Comparison of ENCODE assay signal across 9 cellular contexts in genomic region chr10:49114718-49115014, GRCh38. TPM values are rescaled to one million over a fixed set of nuclear protein-coding genes. Genes with fewer than 3 reads are reported as not detected.
DNase-seq lines count a peak whose midpoint lies in the region; ATAC-seq and TF ChIP-seq lines count a peak whose summit lies in the region.
"Had no signal": no experiment of that assay in that cellular context is flagged by ENCODE, and none has a peak within 500 bp of the region (broad histone marks: within the 10 kb centered on the region; RNA-seq: fewer than 3 reads in every experiment).

No MANE protein-coding gene starts in this region.

- TF ChIP-seq CTCF in IMR-90 (conservative IDR thresholded peaks at IDR 0.05; ENCODE audit: low read depth, low read length), result no peak
- no peak for TF ChIP-seq CTCF in GM13977 (IDR thresholded peaks at IDR 0.05; ENCODE audit: extremely low read depth, insufficient read depth, missing control alignments)

- H3K36me3 Mint-ChIP-seq in stimulated activated naive B cell treated with anti-CD40 and anti-IgM and Interleukin-4, amounts not matched to agents 10 μg/mL and 1 μg/mL and 100 μg/mL, for 72 hours, result peaks cover 0 to 2% of the 10 kb centered on the region in 2 donors
- H3K36me3 Mint-ChIP-seq: activated naive CD4-positive, alpha-beta T cell treated with anti-CD3 and anti-CD28 coated beads, Interleukin-2, amount 50 U/mL, for 72 hours had no signal

- peaks cover 21% of the 10 kb centered on the region; the same call in 1 of the 2 replicates for H3K4me1 ChIP-seq in IMR-90 (ENCODE audit: control insufficient read depth, insufficient read depth, low read length)

- H3K23ac ChIP-seq in IMR-90 (ENCODE audit: low read depth, low read length), result peak overlapping the region; percentile 98

- no peaks in the 10 kb centered on the region for H3K4me1 Mint-ChIP-seq in stimulated activated naive B cell treated with anti-CD40 and anti-IgM and Interleukin-4, amounts not matched to agents 10 μg/mL and 1 μg/mL and 100 μg/mL, for 72 hours

- peak overlapping the region; percentile 98 for H3K14ac ChIP-seq in IMR-90 (replicated peaks; ENCODE audit: low read depth, low read length)

- DNase-seq in IMR-90, result no peak
- peak in 3 of 61 donors; percentile 19 to 51 (median 48) for DNase-seq in caudate nucleus (lab: John Stamatoyannopoulos, UW)
- no peak for DNase-seq in stimulated activated naive B cell treated with anti-CD40 and anti-IgM and Interleukin-4, amounts not matched to agents 10 μg/mL and 1 μg/mL and 100 μg/mL, for 72 hours
- no peak for DNase-seq in stimulated activated CD8-positive, alpha-beta memory T cell treated with anti-CD3 and anti-CD28 coated beads, Interleukin-4, amount 100 ng/mL, for 48 hours
- DNase-seq in inferior parietal cortex (ENCODE audit: extremely low spot score), result no peak
- no peak for DNase-seq in posterior vena cava (ENCODE audit: low spot score)
- DNase-seq in GM13977 (ENCODE audit: low spot score), result no peak

- H4K8ac ChIP-seq in IMR-90 (ENCODE audit: low read depth in 2 of 2, low read length in 2 of 2), result peak overlapping the region; percentile 57 to 94; a peak in 3 of 4 replicates

- peak overlapping the region; percentile 62 for H2AK5ac ChIP-seq in IMR-90 (ENCODE audit: low read depth, low read length)

- peaks cover 9 to 29% of the 10 kb centered on the region in 2 donors for H3K27me3 Mint-ChIP-seq in stimulated activated naive B cell treated with anti-CD40 and anti-IgM and Interleukin-4, amounts not matched to agents 10 μg/mL and 1 μg/mL and 100 μg/mL, for 72 hours

- peak overlapping the region; percentile 89 for H2BK120ac ChIP-seq in IMR-90 (ENCODE audit: low read depth, low read length)

- peak overlapping the region; percentile 66 for H3K4me3 ChIP-seq in IMR-90 (ENCODE audit: insufficient read depth, low read depth, low read length)

- 80% methylated on average over 1 of the region's 9 CpGs; no CpG with 5 or more reads in 1 of the 2 experiments for WGBS in IMR-90 (ENCODE audit: extremely low coverage in 2 of 2, insufficient read length in 1 of 2), 2 experiments

- peaks cover 6% of the 10 kb centered on the region; the same call in 1 of the 2 replicates for H4K20me1 ChIP-seq in IMR-90 (ENCODE audit: insufficient read depth, low read length)

- peak overlapping the region; percentile 96 for H3K9ac ChIP-seq in IMR-90 (ENCODE audit: low read depth, low read length)

- H2BK15ac ChIP-seq in IMR-90 (ENCODE audit: low read depth, low read length), result peak overlapping the region; percentile 96; the same call in 1 of the 3 replicates

- H3K27ac ChIP-seq in IMR-90 (ENCODE audit: insufficient read depth, low read length), result peak overlapping the region; percentile 86
- H3K27ac ChIP-seq in caudate nucleus (ENCODE audit: low read depth, low read length), result peak overlapping the region; percentile 46
- H3K27ac ChIP-seq in layer of hippocampus (ENCODE audit: low read depth, low read length), result peak overlapping the region; percentile 74

- peak overlapping the region; percentile 67 for H2BK5ac ChIP-seq in IMR-90 (ENCODE audit: low read depth, low read length, poor library complexity, severe bottlenecking)

- H3K9me1 ChIP-seq in IMR-90 (ENCODE audit: insufficient read depth, low read length), result peaks cover 4% of the 10 kb centered on the region; the same call in 1 of the 2 replicates

- dilution Hi-C loops in IMR-90 (cut with HindIII; ENCODE audit: low sequenced_read_pairs, unreplicated experiment), result no loop called here

- H3K27me3 ChIP-seq in IMR-90 (ENCODE audit: control insufficient read depth, insufficient read depth, low read length) (no peaks in the 10 kb centered on the region; the same call in 1 of the 2 replicates), layer of hippocampus (ENCODE audit: control insufficient read depth, insufficient read depth, low read length) (no peaks in the 10 kb centered on the region)

- H3K9me3 Mint-ChIP-seq in stimulated activated naive B cell treated with anti-CD40 and anti-IgM and Interleukin-4, amounts not matched to agents 10 μg/mL and 1 μg/mL and 100 μg/mL, for 72 hours, result no peaks in the 10 kb centered on the region
- H3K9me3 Mint-ChIP-seq: activated naive CD4-positive, alpha-beta T cell treated with anti-CD3 and anti-CD28 coated beads, Interleukin-2, amount 50 U/mL, for 72 hours had no signal

- peak overlapping the region; percentile 82; the same call in 1 of the 2 replicates for H3K18ac ChIP-seq in IMR-90 (ENCODE audit: low read depth, low read length)

- H3K56ac ChIP-seq in IMR-90 (ENCODE audit: extremely low read depth, insufficient read depth, low read length), result peak overlapping the region; percentile 92

- peak overlapping the region; percentile 84 for H4K91ac ChIP-seq in IMR-90 (ENCODE audit: insufficient read depth, low read depth, low read length)

- ATAC-seq in IMR-90 (ENCODE audit: low read depth), result peak; percentile 27
- no peak for ATAC-seq in stimulated activated naive B cell treated with anti-CD40 and anti-IgM and Interleukin-4, amounts not matched to agents 10 μg/mL and 1 μg/mL and 100 μg/mL, for 72 hours (replicated peaks)

- no peaks in the 10 kb centered on the region for H3K9me3 ChIP-seq in IMR-90 (ENCODE audit: control insufficient read depth, insufficient read depth, low read length)

- no peak for TF ChIP-seq RAD21 in IMR-90 (IDR thresholded peaks at IDR 0.05; ENCODE audit: low read length)

- BruUV-seq in IMR-90 (replicated peaks; lab: Mats Ljungman, UMichigan), result no TSS peak

- H2AK9ac ChIP-seq in IMR-90 (replicated peaks; ENCODE audit: low read depth, low read length, poor library complexity), result peak overlapping the region; percentile 83

- no peak overlapping the region for H3K27ac Mint-ChIP-seq in stimulated activated naive B cell treated with anti-CD40 and anti-IgM and Interleukin-4, amounts not matched to agents 10 μg/mL and 1 μg/mL and 100 μg/mL, for 72 hours
- H3K27ac Mint-ChIP-seq: activated naive CD4-positive, alpha-beta T cell treated with anti-CD3 and anti-CD28 coated beads, Interleukin-2, amount 50 U/mL, for 72 hours had no signal

- peak overlapping the region; percentile 64 to 73 for H3K4me3 Mint-ChIP-seq in stimulated activated naive B cell treated with anti-CD40 and anti-IgM and Interleukin-4, amounts not matched to agents 10 μg/mL and 1 μg/mL and 100 μg/mL, for 72 hours

- H3K79me1 ChIP-seq in IMR-90 (ENCODE audit: low read depth in 1 of 2, low read length in 2 of 2), result peaks cover 0 to 45% of the 10 kb centered on the region in 2 experiments; a peak in 3 of 4 replicates

- peak overlapping the region; percentile 95 for H2AFZ ChIP-seq in IMR-90 (replicated peaks; ENCODE audit: low read length, poor library complexity)

- intact Hi-C loops in IMR-90 (cut with micrococcal nuclease) (loop anchor here (2.0 to 10.0 kb wide), 2 partner anchors 134 to 180 kb away; partner anchors contain the start of gene C10orf71), posterior vena cava (cut with DNase I) (loop anchor here in 1 of 2 donors (2.0 kb wide), 1 partner anchor 50 kb away; no protein-coding TSS in a partner anchor)

- H2BK20ac ChIP-seq in IMR-90 (ENCODE audit: low read depth, low read length), result peak overlapping the region; percentile 82

- in situ Hi-C loops in IMR-90 (cut with MboI; ENCODE audit: low sequenced_read_pairs) (no loop called here), GM13977 (cut with MboI; ENCODE audit: low pct_unique_long_range_greater_than_20kb, low sequenced_read_pairs, unreplicated experiment) (no loop called here)

- TF ChIP-seq POLR2A in IMR-90 (IDR thresholded peaks at IDR 0.05; ENCODE audit: low read depth, low read length), result no peak

- POLR2A ChIA-PET in IMR-90 (lab: Charles Lee; ENCODE audit: unreplicated experiment), result no interaction called here

- CTCF ChIA-PET in IMR-90 (lab: Yijun Ruan, JAX), result interaction anchor here (2.1 kb wide), 1 partner anchor 47 kb away, joined by 5 read pairs; no protein-coding TSS in a partner anchor

- H4K5ac ChIP-seq in IMR-90 (ENCODE audit: low read depth, low read length), result peak overlapping the region; percentile 21

- peak overlapping the region; percentile 90 for H3K4ac ChIP-seq in IMR-90 (ENCODE audit: low read depth, low read length)

- H3K4me2 ChIP-seq in IMR-90 (ENCODE audit: low read depth, low read length), result peak overlapping the region; percentile 83

- no peaks in the 10 kb centered on the region; the same call in 1 of the 2 replicates for H3K36me3 ChIP-seq in IMR-90 (ENCODE audit: control insufficient read depth, insufficient read depth, low read length)

TF ChIP-seq in IMR-90, 13 proteins besides CTCF, POLR2A, EP300 and RAD21 (continues in another document):
- TF ChIP-seq RFX5 (IDR thresholded peaks at IDR 0.05; ENCODE audit: low read depth, low read length) (no peak), RCOR1 (IDR thresholded peaks at IDR 0.05; ENCODE audit: insufficient replicate concordance, low read length) (no peak), MAFK (IDR thresholded peaks at IDR 0.05; ENCODE audit: low read depth, low read length) (no peak), NFE2L2 (IDR thresholded peaks at IDR 0.05; ENCODE audit: low read depth, low read length) (no peak), USF2 (IDR thresholded peaks at IDR 0.05; ENCODE audit: low read depth, low read length) (no peak), ELK1 (IDR thresholded peaks at IDR 0.05; ENCODE audit: borderline replicate concordance, low read depth, low read length) (no peak)

RNA-seq across cellular contexts. Expression of gene VSTM4, which starts 0.7 kb away (rescaled TPM):
- total RNA-seq in IMR-90 (2012; rRNA removed), result 2.5 and 2.9 TPM in 2 replicates
- polyA plus RNA-seq in IMR-90 (2012; rRNA removed), result 2.1 and 2.4 TPM in 2 replicates
- polyA plus RNA-seq in IMR-90 (2012; cell fraction: cytosol; rRNA removed), result 1.2 and 1.3 TPM in 2 replicates
- polyA plus RNA-seq in IMR-90 (2012; cell fraction: nucleus; rRNA removed; ENCODE audit: low replicate concordance), result 0.76 and 2.5 TPM in 2 replicates
- 10 to 100 TPM; 14.9 to 20.2 TPM for total RNA-seq in posterior vena cava
- total RNA-seq: activated naive CD4-positive, alpha-beta T cell treated with anti-CD3 and anti-CD28 coated beads, Interleukin-2, amount 50 U/mL, for 72 hours had no signal

RNA-seq across cellular contexts. Expression of gene FAM170B, which starts 19.2 kb away (rescaled TPM):
- total RNA-seq in IMR-90 (2012; rRNA removed) (not detected in 2 replicates), posterior vena cava (not detected)
- not detected in 2 replicates for polyA plus RNA-seq in IMR-90 (2012; rRNA removed)
- not detected in 2 replicates for polyA plus RNA-seq in IMR-90 (2012; cell fraction: cytosol; rRNA removed)
- polyA plus RNA-seq in IMR-90 (2012; cell fraction: nucleus; rRNA removed; ENCODE audit: low replicate concordance), result not detected in 2 replicates
- total RNA-seq: activated naive CD4-positive, alpha-beta T cell treated with anti-CD3 and anti-CD28 coated beads, Interleukin-2, amount 50 U/mL, for 72 hours had no signal
